33 cellular contexts compared by ENCODE assay signal in the genomic region with DNA sequence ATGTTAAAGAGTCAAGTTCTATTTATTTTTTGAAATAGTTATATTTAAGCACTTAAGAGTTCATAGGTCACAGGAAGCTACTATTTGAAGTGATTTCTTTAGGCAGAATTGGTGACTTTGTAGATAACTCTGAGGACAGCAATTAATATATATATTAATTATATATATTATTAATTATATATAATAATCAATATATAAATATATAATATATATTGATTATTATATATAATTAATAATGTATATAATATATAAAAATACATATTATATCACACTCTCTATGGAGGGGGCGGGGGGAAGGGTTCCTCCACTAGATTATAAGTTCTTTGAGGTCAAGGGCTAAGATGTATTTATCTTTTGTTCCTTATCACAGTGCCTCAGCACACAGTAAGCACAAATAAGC.
"Had no signal": no experiment of that assay in that cellular context is flagged by ENCODE, and none has a peak within 500 bp of the region (broad histone marks: within the 10 kb centered on the region; RNA-seq: fewer than 3 reads in every experiment).

No MANE protein-coding gene starts in this region.

- H3K27me3 Mint-ChIP-seq: activated B cell treated with CpG ODN at 0.5 μM for 24 hours; activated CD4-positive, alpha-beta memory T cell treated with anti-CD3 and anti-CD28 coated beads for 36 hours; activated CD4-positive, alpha-beta memory T cell treated with anti-CD3 and anti-CD28 coated beads, Interleukin-2, amount 10 ng/mL, durations not matched to agents 7 days and 5 days; activated CD4-positive, alpha-beta T cell treated with anti-CD3 and anti-CD28 coated beads for 36 hours; activated CD4-positive, alpha-beta T cell treated with anti-CD3 and anti-CD28 coated beads, Interleukin-2, amount 10 ng/mL, durations not matched to agents 24 days and 14 days; activated CD4-positive, alpha-beta T cell treated with anti-CD3 and anti-CD28 coated beads, Interleukin-2, amount 10 ng/mL, durations not matched to agents 7 days and 5 days; activated CD8-positive, alpha-beta memory T cell treated with anti-CD3 and anti-CD28 coated beads, Interleukin-2, amount 10 ng/mL, durations not matched to agents 7 days and 5 days; activated CD8-positive, alpha-beta T cell treated with anti-CD3 and anti-CD28 coated beads for 36 hours; activated T-cell treated with anti-CD3 and anti-CD28 coated beads, Interleukin-2, amount 50 U/mL, for 24 hours; T-cell; T-helper 17 cell had no signal

- H3K4me3 Mint-ChIP-seq: activated B cell treated with CpG ODN at 0.5 μM for 24 hours; activated CD4-positive, alpha-beta memory T cell treated with anti-CD3 and anti-CD28 coated beads for 36 hours; activated CD4-positive, alpha-beta memory T cell treated with anti-CD3 and anti-CD28 coated beads, Interleukin-2, amount 10 ng/mL, durations not matched to agents 7 days and 5 days; activated CD4-positive, alpha-beta T cell treated with anti-CD3 and anti-CD28 coated beads for 36 hours; activated CD4-positive, alpha-beta T cell treated with anti-CD3 and anti-CD28 coated beads, Interleukin-2, amount 10 ng/mL, durations not matched to agents 24 days and 14 days; activated CD4-positive, alpha-beta T cell treated with anti-CD3 and anti-CD28 coated beads, Interleukin-2, amount 10 ng/mL, durations not matched to agents 7 days and 5 days; activated CD8-positive, alpha-beta memory T cell treated with anti-CD3 and anti-CD28 coated beads, Interleukin-2, amount 10 ng/mL, durations not matched to agents 7 days and 5 days; activated CD8-positive, alpha-beta T cell treated with anti-CD3 and anti-CD28 coated beads for 36 hours; activated CD8-positive, alpha-beta T cell treated with anti-CD3 and anti-CD28 coated beads, Interleukin-2, amount 10 ng/mL, durations not matched to agents 7 days and 5 days; activated T-cell treated with anti-CD3 and anti-CD28 coated beads, Interleukin-2, amount 50 U/mL, for 24 hours; T-cell; T-helper 1 cell treated with Interleukin-12 subunit alpha and Interleukin-12 subunit beta and Interleukin-4 antibody, amounts not matched to agents 30 μg/mL and 1 μg/mL, for 36 hours; T-helper 17 cell; T-helper 2 cell treated with Interferon-gamma antibody and Interleukin-4, amounts not matched to agents 5 μg/mL and 100 μg/mL, for 36 hours had no signal

- H3K36me3 Mint-ChIP-seq: activated CD4-positive, alpha-beta memory T cell treated with anti-CD3 and anti-CD28 coated beads for 36 hours; activated CD8-positive, alpha-beta memory T cell treated with anti-CD3 and anti-CD28 coated beads, Interleukin-2, amount 10 ng/mL, durations not matched to agents 7 days and 5 days; T-cell had no signal

- ATAC-seq: activated CD4-positive, alpha-beta T cell treated with anti-CD3 and anti-CD28 coated beads for 36 hours; activated CD4-positive, CD25-positive, alpha-beta regulatory T cell treated with anti-CD3 and anti-CD28 coated beads, Interleukin-2, amount 50 U/mL, for 24 hours; activated CD8-positive, alpha-beta memory T cell treated with anti-CD3 and anti-CD28 coated beads, Interleukin-2, amount 10 ng/mL, durations not matched to agents 7 days and 5 days; activated CD8-positive, alpha-beta T cell treated with anti-CD3 and anti-CD28 coated beads for 36 hours; activated CD8-positive, alpha-beta T cell treated with anti-CD3 and anti-CD28 coated beads, Interleukin-2, amount 10 ng/mL, durations not matched to agents 7 days and 5 days; T-cell; T-helper 17 cell had no signal

- H3K4me1 Mint-ChIP-seq: activated B cell treated with CpG ODN at 0.5 μM for 24 hours; activated CD4-positive, alpha-beta memory T cell treated with anti-CD3 and anti-CD28 coated beads, Interleukin-2, amount 10 ng/mL, durations not matched to agents 7 days and 5 days; activated CD4-positive, alpha-beta T cell treated with anti-CD3 and anti-CD28 coated beads for 36 hours; activated CD4-positive, alpha-beta T cell treated with anti-CD3 and anti-CD28 coated beads, Interleukin-2, amount 10 ng/mL, durations not matched to agents 24 days and 14 days; activated CD4-positive, alpha-beta T cell treated with anti-CD3 and anti-CD28 coated beads, Interleukin-2, amount 10 ng/mL, durations not matched to agents 7 days and 5 days; activated CD8-positive, alpha-beta memory T cell treated with anti-CD3 and anti-CD28 coated beads, Interleukin-2, amount 10 ng/mL, durations not matched to agents 7 days and 5 days; T-cell; T-helper 17 cell had no signal

- H3K36me3 ChIP-seq: WERI-Rb-1 had no signal

- H3K9me3 Mint-ChIP-seq: activated B cell treated with CpG ODN at 0.5 μM for 24 hours; activated CD4-positive, alpha-beta memory T cell treated with anti-CD3 and anti-CD28 coated beads for 36 hours; activated CD4-positive, alpha-beta T cell treated with anti-CD3 and anti-CD28 coated beads, Interleukin-2, amount 10 ng/mL, durations not matched to agents 7 days and 5 days; T-helper 2 cell treated with Interferon-gamma antibody and Interleukin-4, amounts not matched to agents 5 μg/mL and 100 μg/mL, for 36 hours had no signal

- H3K27ac ChIP-seq: VCaP, WERI-Rb-1 had no signal

- DNase-seq: activated B cell treated with CpG ODN at 0.5 μM for 24 hours; activated CD4-positive, alpha-beta memory T cell treated with anti-CD3 and anti-CD28 coated beads for 36 hours; activated CD4-positive, alpha-beta memory T cell treated with anti-CD3 and anti-CD28 coated beads, Interleukin-2, amount 10 ng/mL, durations not matched to agents 7 days and 5 days; activated CD4-positive, alpha-beta T cell treated with anti-CD3 and anti-CD28 coated beads for 1 hour; activated CD4-positive, alpha-beta T cell treated with anti-CD3 and anti-CD28 coated beads for 36 hours; activated CD4-positive, alpha-beta T cell treated with anti-CD3 and anti-CD28 coated beads for 4 hours; activated CD4-positive, alpha-beta T cell treated with anti-CD3 and anti-CD28 coated beads, Interleukin-2, amount 10 ng/mL, durations not matched to agents 24 days and 14 days; activated CD4-positive, alpha-beta T cell treated with anti-CD3 and anti-CD28 coated beads, Interleukin-2, amount 10 ng/mL, durations not matched to agents 7 days and 5 days; activated CD4-positive, alpha-beta T cell treated with anti-CD3 and anti-CD28 coated beads, Interleukin-2, amount 50 U/mL, for 1 hour; activated CD4-positive, alpha-beta T cell treated with anti-CD3 and anti-CD28 coated beads, Interleukin-2, amount 50 U/mL, for 4 hours; activated CD4-positive, alpha-beta T cell treated with anti-CD3 and anti-CD28 coated beads, Interleukin-2, amount 50 U/mL, for 48 hours; activated CD4-positive, CD25-positive, alpha-beta regulatory T cell; activated CD4-positive, CD25-positive, alpha-beta regulatory T cell treated with anti-CD3 and anti-CD28 coated beads, Interleukin-2, amount 50 U/mL, for 72 hours; activated CD8-positive, alpha-beta memory T cell treated with anti-CD3 and anti-CD28 coated beads for 24 hours; activated CD8-positive, alpha-beta memory T cell treated with anti-CD3 and anti-CD28 coated beads, Interleukin-2, amount 10 ng/mL, durations not matched to agents 7 days and 5 days; activated CD8-positive, alpha-beta memory T cell treated with anti-CD3 and anti-CD28 coated beads, Interleukin-2, amount 50 U/mL, for 4 hours; activated CD8-positive, alpha-beta memory T cell treated with anti-CD3 and anti-CD28 coated beads, Interleukin-2, amount 50 U/mL, for 48 hours; activated CD8-positive, alpha-beta T cell treated with anti-CD3 and anti-CD28 coated beads for 36 hours; activated CD8-positive, alpha-beta T cell treated with anti-CD3 and anti-CD28 coated beads, Interleukin-2, amount 10 ng/mL, durations not matched to agents 7 days and 5 days; activated T-cell treated with anti-CD3 and anti-CD28 coated beads for 4 hours; activated T-cell treated with anti-CD3 and anti-CD28 coated beads, Interleukin-2, amount 50 U/mL, for 1 hour; activated T-cell treated with anti-CD3 and anti-CD28 coated beads, Interleukin-2, amount 50 U/mL, for 24 hours; T-cell; T-helper 1 cell; T-helper 17 cell; T-helper 2 cell; T-helper 9 cell; T1000; WERI-Rb-1 had no signal

- H3K27ac Mint-ChIP-seq: activated B cell treated with CpG ODN at 0.5 μM for 24 hours; activated CD4-positive, alpha-beta memory T cell treated with anti-CD3 and anti-CD28 coated beads for 36 hours; activated CD4-positive, alpha-beta memory T cell treated with anti-CD3 and anti-CD28 coated beads, Interleukin-2, amount 10 ng/mL, durations not matched to agents 7 days and 5 days; activated CD4-positive, alpha-beta T cell treated with anti-CD3 and anti-CD28 coated beads for 36 hours; activated CD4-positive, alpha-beta T cell treated with anti-CD3 and anti-CD28 coated beads, Interleukin-2, amount 10 ng/mL, durations not matched to agents 24 days and 14 days; activated CD4-positive, alpha-beta T cell treated with anti-CD3 and anti-CD28 coated beads, Interleukin-2, amount 10 ng/mL, durations not matched to agents 7 days and 5 days; activated CD8-positive, alpha-beta memory T cell treated with anti-CD3 and anti-CD28 coated beads, Interleukin-2, amount 10 ng/mL, durations not matched to agents 7 days and 5 days; activated CD8-positive, alpha-beta T cell treated with anti-CD3 and anti-CD28 coated beads for 36 hours; activated CD8-positive, alpha-beta T cell treated with anti-CD3 and anti-CD28 coated beads, Interleukin-2, amount 10 ng/mL, durations not matched to agents 7 days and 5 days; activated T-cell treated with anti-CD3 and anti-CD28 coated beads, Interleukin-2, amount 50 U/mL, for 24 hours; T-cell; T-helper 1 cell treated with Interleukin-12 subunit alpha and Interleukin-12 subunit beta and Interleukin-4 antibody, amounts not matched to agents 30 μg/mL and 1 μg/mL, for 36 hours; T-helper 17 cell; T-helper 2 cell treated with Interferon-gamma antibody and Interleukin-4, amounts not matched to agents 5 μg/mL and 100 μg/mL, for 36 hours had no signal
